Comparison of ENCODE assay signal across 20 cellular contexts in the genomic region with DNA sequence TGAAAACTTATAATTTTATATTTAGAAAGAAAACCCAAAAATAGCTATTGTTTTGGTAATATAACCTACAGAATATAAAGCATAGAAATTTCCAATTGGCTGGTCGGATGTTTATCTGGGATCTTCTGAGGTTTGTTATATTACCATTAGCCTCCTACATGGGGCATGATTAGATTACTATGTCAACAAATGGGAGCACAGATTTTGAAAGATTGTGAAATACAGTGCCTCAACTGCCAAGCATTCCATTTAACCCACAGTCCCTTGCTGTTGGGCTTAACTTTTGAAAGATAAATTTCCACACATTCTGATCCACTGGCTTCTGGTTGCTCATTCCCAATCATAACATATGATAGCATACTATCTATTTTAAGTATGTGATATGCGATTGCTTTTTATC.
A peak's percentile ranks its signal among the peaks of the same experiment; 100 is the strongest.
DNase-seq lines count a peak whose midpoint lies in the region; ATAC-seq and TF ChIP-seq lines count a peak whose summit lies in the region.
"Had no signal": no experiment of that assay in that cellular context is flagged by ENCODE, and none has a peak within 500 bp of the region (broad histone marks: within the 10 kb centered on the region; RNA-seq: fewer than 3 reads in every experiment).

No MANE protein-coding gene starts in this region.

- H3K27me3 ChIP-seq in SK-N-SH (ENCODE audit: insufficient read depth) (no peaks in the 10 kb centered on the region), upper lobe of right lung (no peaks in the 10 kb centered on the region)
- H3K27me3 ChIP-seq: colonic mucosa, SJSA1 had no signal

- no peaks in the 10 kb centered on the region for H3K9me3 Mint-ChIP-seq in activated CD8-positive, alpha-beta T cell treated with anti-CD3 and anti-CD28 coated beads, Interleukin-2, amount 10 ng/mL, durations not matched to agents 7 days and 5 days (ENCODE audit: insufficient read depth)
- H3K9me3 Mint-ChIP-seq: activated CD4-positive, alpha-beta T cell treated with anti-CD3 and anti-CD28 coated beads, Interleukin-2, amount 10 ng/mL, durations not matched to agents 24 days and 14 days; activated naive CD4-positive, alpha-beta T cell treated with anti-CD3 and anti-CD28 coated beads, Interleukin-2, amount 50 U/mL, for 72 hours; nephron had no signal

- no peak for TF ChIP-seq RAD21 in SK-N-SH (IDR thresholded peaks at IDR 0.05; ENCODE audit: low read length)

- H3K27ac ChIP-seq in SK-N-SH (ENCODE audit: low read depth in 2 of 2, low read length in 1 of 2) (no peak overlapping the region), upper lobe of right lung (no peak overlapping the region)
- H3K27ac ChIP-seq: colonic mucosa, KMS-11, left ventricle myocardium inferior, SJSA1 had no signal

- H3F3A ChIP-seq in SK-N-SH (replicated peaks; ENCODE audit: insufficient read depth): no peaks in the 10 kb centered on the region

- no peaks in the 10 kb centered on the region for H3K9me2 ChIP-seq in SK-N-SH

- no peaks in the 10 kb centered on the region for H3K36me3 Mint-ChIP-seq in activated CD8-positive, alpha-beta T cell treated with anti-CD3 and anti-CD28 coated beads, Interleukin-2, amount 10 ng/mL, durations not matched to agents 7 days and 5 days (ENCODE audit: low read depth)
- H3K36me3 Mint-ChIP-seq: activated naive CD4-positive, alpha-beta T cell treated with anti-CD3 and anti-CD28 coated beads, Interleukin-2, amount 50 U/mL, for 72 hours; CD14-positive monocyte had no signal

- TF ChIP-seq EP300 in SK-N-SH (IDR thresholded peaks at IDR 0.05; ENCODE audit: borderline replicate concordance in 1 of 2, low read depth in 1 of 2, low read length in 1 of 2): no peak

- H3K79me2 ChIP-seq in SK-N-SH (ENCODE audit: insufficient read depth): no peaks in the 10 kb centered on the region

- intact Hi-C loops in left cardiac atrium (cut with DNase I): no loop called here
- intact Hi-C loops in left ventricle myocardium superior (cut with micrococcal nuclease): no loop called here
- intact Hi-C loops in upper lobe of right lung (cut with DNase I): no loop called here

- no peak for TF ChIP-seq CTCF in SK-N-SH (IDR thresholded peaks at IDR 0.05)
- no peak for TF ChIP-seq CTCF in upper lobe of right lung (IDR thresholded peaks at IDR 0.05)

- H3K36me3 ChIP-seq in SK-N-SH (replicated peaks in 1 of 2; ENCODE audit: control insufficient read depth in 1 of 2, insufficient read depth in 2 of 2, low read length in 1 of 2): no peaks in the 10 kb centered on the region
- H3K36me3 ChIP-seq in upper lobe of right lung: no peaks in the 10 kb centered on the region
- H3K36me3 ChIP-seq: colonic mucosa, left ventricle myocardium inferior, SJSA1 had no signal

- no peaks in the 10 kb centered on the region for H3K4me1 Mint-ChIP-seq in activated CD8-positive, alpha-beta T cell treated with anti-CD3 and anti-CD28 coated beads, Interleukin-2, amount 10 ng/mL, durations not matched to agents 7 days and 5 days (ENCODE audit: low read depth)
- H3K4me1 Mint-ChIP-seq: activated CD4-positive, alpha-beta T cell treated with anti-CD3 and anti-CD28 coated beads, Interleukin-2, amount 10 ng/mL, durations not matched to agents 24 days and 14 days; CD14-positive monocyte had no signal

- no peak overlapping the region for H3K4me3 Mint-ChIP-seq in activated CD8-positive, alpha-beta T cell treated with anti-CD3 and anti-CD28 coated beads, Interleukin-2, amount 10 ng/mL, durations not matched to agents 7 days and 5 days
- H3K4me3 Mint-ChIP-seq: activated CD4-positive, alpha-beta T cell treated with anti-CD3 and anti-CD28 coated beads, Interleukin-2, amount 10 ng/mL, durations not matched to agents 24 days and 14 days; CD14-positive monocyte; nephron had no signal

- H3K4me2 ChIP-seq in SK-N-SH: no peak overlapping the region
- H3K4me2 ChIP-seq: KMS-11 had no signal

- WGBS in SK-N-SH (ENCODE audit: low lambda C conversion rate): 26% methylated on average over 2 of the region's 2 CpGs

- H4K20me1 ChIP-seq in SK-N-SH (ENCODE audit: insufficient read depth): no peaks in the 10 kb centered on the region

- POLR2A ChIA-PET in SK-N-SH (lab: Yijun Ruan, JAX): no interaction called here
- POLR2A ChIA-PET in activated CD8-positive, alpha-beta T cell treated with anti-CD3 and anti-CD28 coated beads, Interleukin-2, amount 10 ng/mL, durations not matched to agents 7 days and 5 days (lab: Charles Lee): no interaction called here

- ATAC-seq in left cardiac atrium (peak; percentile 38 to 75), left ventricle myocardium superior (no peak), upper lobe of right lung (peak; percentile 43)
- no peak for ATAC-seq in activated CD8-positive, alpha-beta T cell treated with anti-CD3 and anti-CD28 coated beads, Interleukin-2, amount 10 ng/mL, durations not matched to agents 7 days and 5 days
- ATAC-seq: activated naive CD4-positive, alpha-beta T cell treated with anti-CD3 and anti-CD28 coated beads, Interleukin-2, amount 50 U/mL, for 72 hours had no signal

- H3K4me1 ChIP-seq in SK-N-SH (ENCODE audit: control insufficient read depth in 1 of 2, insufficient read depth in 2 of 2, low read depth in 1 of 2, low read length in 1 of 2): peaks cover 0 to 8% of the 10 kb centered on the region in 2 experiments; a peak in 2 of 4 replicates
- peaks cover 3% of the 10 kb centered on the region for H3K4me1 ChIP-seq in upper lobe of right lung
- H3K4me1 ChIP-seq: colonic mucosa, left ventricle myocardium inferior, SJSA1 had no signal

- no peak overlapping the region for H3K27ac Mint-ChIP-seq in activated CD8-positive, alpha-beta T cell treated with anti-CD3 and anti-CD28 coated beads, Interleukin-2, amount 10 ng/mL, durations not matched to agents 7 days and 5 days
- H3K27ac Mint-ChIP-seq: activated CD4-positive, alpha-beta T cell treated with anti-CD3 and anti-CD28 coated beads, Interleukin-2, amount 10 ng/mL, durations not matched to agents 24 days and 14 days; activated naive CD4-positive, alpha-beta T cell treated with anti-CD3 and anti-CD28 coated beads, Interleukin-2, amount 50 U/mL, for 72 hours; CD14-positive monocyte; nephron had no signal

- CTCF ChIA-PET in SK-N-SH (lab: Yijun Ruan, JAX): interaction anchor here (0.8 to 1.2 kb wide), 3 partner anchors 9 to 703 kb away, joined by 3 to 4 read pairs (median 3); no protein-coding TSS in a partner anchor
- CTCF ChIA-PET in activated CD8-positive, alpha-beta T cell treated with anti-CD3 and anti-CD28 coated beads, Interleukin-2, amount 10 ng/mL, durations not matched to agents 7 days and 5 days (lab: Charles Lee): no interaction called here

- DNase-seq in left cardiac atrium: no peak
- no peak for DNase-seq in left ventricle myocardium superior
- peak; percentile 23 for DNase-seq in SK-N-SH
- DNase-seq in iris pigment epithelial cell (ENCODE audit: low read depth): peak; percentile 6
- no peak for DNase-seq in upper lobe of right lung
- DNase-seq in GDM1 (lab: John Stamatoyannopoulos, UW): no peak
- DNase-seq in NCI-H146 treated with DMSO at 0.1 percent for 48 hours (lab: John Stamatoyannopoulos, UW; ENCODE audit: unreplicated experiment): no peak
- no peak for DNase-seq in activated CD8-positive, alpha-beta T cell treated with anti-CD3 and anti-CD28 coated beads, Interleukin-2, amount 10 ng/mL, durations not matched to agents 7 days and 5 days
- DNase-seq: activated CD4-positive, alpha-beta T cell treated with anti-CD3 and anti-CD28 coated beads, Interleukin-2, amount 10 ng/mL, durations not matched to agents 24 days and 14 days; colonic mucosa; glutamatergic neuron; left ventricle myocardium inferior; NCI-H187; NCI-H446 treated with DMSO at 0.1 percent for 48 hours; NK-92 treated with Interleukin-12 subunit alpha and Interleukin-12 subunit beta, amount 100 ng/mL, for 24 hours had no signal

- H3K4me3 ChIP-seq in SK-N-SH (ENCODE audit: low read depth in 2 of 2, low read length in 1 of 2) (no peak overlapping the region), upper lobe of right lung (no peak overlapping the region)
- H3K4me3 ChIP-seq: colonic mucosa, left ventricle myocardium inferior, SJSA1 had no signal

- no peak overlapping the region for H2AFZ ChIP-seq in SK-N-SH (ENCODE audit: low read depth)

- no peak overlapping the region for H3K9ac ChIP-seq in SK-N-SH
- H3K9ac ChIP-seq: KMS-11 had no signal

- no peaks in the 10 kb centered on the region for H3K9me3 ChIP-seq in SK-N-SH
- H3K9me3 ChIP-seq in upper lobe of right lung: no peaks in the 10 kb centered on the region
- H3K9me3 ChIP-seq: colonic mucosa, left ventricle myocardium inferior, SJSA1 had no signal

- H3K27me3 Mint-ChIP-seq in activated CD8-positive, alpha-beta T cell treated with anti-CD3 and anti-CD28 coated beads, Interleukin-2, amount 10 ng/mL, durations not matched to agents 7 days and 5 days (ENCODE audit: low read depth): no peaks in the 10 kb centered on the region
- H3K27me3 Mint-ChIP-seq: activated CD4-positive, alpha-beta T cell treated with anti-CD3 and anti-CD28 coated beads, Interleukin-2, amount 10 ng/mL, durations not matched to agents 24 days and 14 days had no signal

TF ChIP-seq in SK-N-SH, 30 proteins besides CTCF, POLR2A, EP300 and RAD21 (continues in another document):
- TF ChIP-seq FOXJ3 (CRISPR knock-in tag; IDR thresholded peaks at IDR 0.05): no peak
- TF ChIP-seq RXRA (IDR thresholded peaks at IDR 0.05; ENCODE audit: borderline replicate concordance, low read depth): no peak
- no peak for TF ChIP-seq EZH2phosphoT487 (IDR thresholded peaks at IDR 0.05; ENCODE audit: borderline replicate concordance, low read depth)
- no peak for TF ChIP-seq ELF1 (IDR thresholded peaks at IDR 0.05)
- TF ChIP-seq TAF1 (IDR thresholded peaks at IDR 0.05; ENCODE audit: borderline replicate concordance, low read depth, low read length): no peak
- no peak for TF ChIP-seq SIN3A (IDR thresholded peaks at IDR 0.05; ENCODE audit: borderline replicate concordance, low read depth, low read length)
- TF ChIP-seq NRF1 (IDR thresholded peaks at IDR 0.05; ENCODE audit: low read depth, low read length): no peak
- TF ChIP-seq, protein P1, sequence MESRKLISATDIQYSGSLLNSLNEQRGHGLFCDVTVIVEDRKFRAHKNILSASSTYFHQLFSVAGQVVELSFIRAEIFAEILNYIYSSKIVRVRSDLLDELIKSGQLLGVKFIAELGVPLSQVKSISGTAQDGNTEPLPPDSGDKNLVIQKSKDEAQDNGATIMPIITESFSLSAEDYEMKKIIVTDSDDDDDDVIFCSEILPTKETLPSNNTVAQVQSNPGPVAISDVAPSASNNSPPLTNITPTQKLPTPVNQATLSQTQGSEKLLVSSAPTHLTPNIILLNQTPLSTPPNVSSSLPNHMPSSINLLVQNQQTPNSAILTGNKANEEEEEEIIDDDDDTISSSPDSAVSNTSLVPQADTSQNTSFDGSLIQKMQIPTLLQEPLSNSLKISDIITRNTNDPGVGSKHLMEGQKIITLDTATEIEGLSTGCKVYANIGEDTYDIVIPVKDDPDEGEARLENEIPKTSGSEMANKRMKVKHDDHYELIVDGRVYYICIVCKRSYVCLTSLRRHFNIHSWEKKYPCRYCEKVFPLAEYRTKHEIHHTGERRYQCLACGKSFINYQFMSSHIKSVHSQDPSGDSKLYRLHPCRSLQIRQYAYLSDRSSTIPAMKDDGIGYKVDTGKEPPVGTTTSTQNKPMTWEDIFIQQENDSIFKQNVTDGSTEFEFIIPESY (IDR thresholded peaks at IDR 0.05; ENCODE audit: borderline replicate concordance, low read depth): no peak
- no peak for TF ChIP-seq RCOR1 (IDR thresholded peaks at IDR 0.05; ENCODE audit: low read length)
- TF ChIP-seq CHD2 (IDR thresholded peaks at IDR 0.05; ENCODE audit: low read length, partially characterized antibody): no peak

Comparison
In these comparisons a context has a peak if more than half of its experiments do, and no peak if none do; other contexts are left out.
1. ATAC-seq: peak in left cardiac atrium (2 of 2) and upper lobe of right lung (single experiment); none in left ventricle myocardium superior (single experiment) and activated CD8-positive, alpha-beta T cell treated with anti-CD3 and anti-CD28 coated beads, Interleukin-2, amount 10 ng/mL, durations not matched to agents 7 days and 5 days (single experiment).
2. DNase-seq: peak in SK-N-SH (single experiment) and iris pigment epithelial cell (single experiment); none in left cardiac atrium (single experiment), left ventricle myocardium superior (single experiment), upper lobe of right lung (single experiment), GDM1 (single experiment), NCI-H146 treated with DMSO at 0.1 percent for 48 hours (single experiment) and activated CD8-positive, alpha-beta T cell treated with anti-CD3 and anti-CD28 coated beads, Interleukin-2, amount 10 ng/mL, durations not matched to agents 7 days and 5 days (single experiment).